Comparison of ENCODE assay signal across 1 cellular context in the genomic region with DNA sequence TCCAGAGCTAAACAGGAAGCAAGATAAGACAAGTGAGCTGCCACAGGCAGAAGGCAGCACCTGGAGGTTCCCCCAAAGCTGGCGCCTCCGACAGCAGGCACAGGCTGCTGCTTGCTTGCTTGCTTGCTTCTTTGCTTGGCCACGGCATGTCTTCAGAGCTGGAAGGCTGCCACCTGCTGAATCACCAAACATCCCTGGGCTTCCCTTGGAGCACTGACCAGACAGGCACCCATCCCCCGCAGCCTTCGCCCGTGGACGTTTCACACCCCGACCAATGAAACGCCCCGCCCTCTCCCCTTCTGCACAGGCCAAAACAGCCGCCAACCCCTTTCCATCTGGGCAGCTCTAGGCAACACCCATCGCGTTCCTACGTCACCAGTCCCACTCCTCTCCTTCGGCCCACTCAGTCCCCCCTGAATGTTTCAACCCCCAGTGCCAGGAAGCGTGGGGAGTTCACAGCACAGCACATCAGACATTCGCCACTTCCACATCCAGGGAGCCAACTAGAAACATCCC.
TF ChIP-seq lines count a peak whose summit lies in the region.

No MANE protein-coding gene starts in this region.

TF ChIP-seq in IMR-90, 13 proteins besides CTCF, POLR2A, EP300 and RAD21:
- TF ChIP-seq MXI1 (IDR thresholded peaks at IDR 0.05; ENCODE audit: borderline replicate concordance, low read depth, low read length): peak; percentile 76
- peak; percentile 35; the same call in 1 of the 2 replicates for TF ChIP-seq NFE2L2 (IDR thresholded peaks at IDR 0.05; ENCODE audit: low read depth, low read length)
- peak; percentile 35 for TF ChIP-seq SMC3 (IDR thresholded peaks at IDR 0.05; ENCODE audit: low read depth, low read length)
- no peak for TF ChIP-seq RFX5 (IDR thresholded peaks at IDR 0.05; ENCODE audit: low read depth, low read length)
- TF ChIP-seq, protein P1, sequence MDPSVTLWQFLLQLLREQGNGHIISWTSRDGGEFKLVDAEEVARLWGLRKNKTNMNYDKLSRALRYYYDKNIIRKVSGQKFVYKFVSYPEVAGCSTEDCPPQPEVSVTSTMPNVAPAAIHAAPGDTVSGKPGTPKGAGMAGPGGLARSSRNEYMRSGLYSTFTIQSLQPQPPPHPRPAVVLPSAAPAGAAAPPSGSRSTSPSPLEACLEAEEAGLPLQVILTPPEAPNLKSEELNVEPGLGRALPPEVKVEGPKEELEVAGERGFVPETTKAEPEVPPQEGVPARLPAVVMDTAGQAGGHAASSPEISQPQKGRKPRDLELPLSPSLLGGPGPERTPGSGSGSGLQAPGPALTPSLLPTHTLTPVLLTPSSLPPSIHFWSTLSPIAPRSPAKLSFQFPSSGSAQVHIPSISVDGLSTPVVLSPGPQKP (IDR thresholded peaks at IDR 0.05; ENCODE audit: borderline replicate concordance, low read depth, low read length): no peak
- peak; percentile 63; the same call in 1 of the 2 replicates for TF ChIP-seq MAZ (IDR thresholded peaks at IDR 0.05; ENCODE audit: borderline replicate concordance, low read depth, low read length)
- TF ChIP-seq CHD1 (IDR thresholded peaks at IDR 0.05; ENCODE audit: low read depth, low read length): no peak
- peak; percentile 67 for TF ChIP-seq RCOR1 (IDR thresholded peaks at IDR 0.05; ENCODE audit: insufficient replicate concordance, low read length)
- TF ChIP-seq, protein P2, sequence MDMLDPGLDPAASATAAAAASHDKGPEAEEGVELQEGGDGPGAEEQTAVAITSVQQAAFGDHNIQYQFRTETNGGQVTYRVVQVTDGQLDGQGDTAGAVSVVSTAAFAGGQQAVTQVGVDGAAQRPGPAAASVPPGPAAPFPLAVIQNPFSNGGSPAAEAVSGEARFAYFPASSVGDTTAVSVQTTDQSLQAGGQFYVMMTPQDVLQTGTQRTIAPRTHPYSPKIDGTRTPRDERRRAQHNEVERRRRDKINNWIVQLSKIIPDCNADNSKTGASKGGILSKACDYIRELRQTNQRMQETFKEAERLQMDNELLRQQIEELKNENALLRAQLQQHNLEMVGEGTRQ (IDR thresholded peaks at IDR 0.05; ENCODE audit: low read depth, low read length): no peak
- TF ChIP-seq MAFK (IDR thresholded peaks at IDR 0.05; ENCODE audit: low read depth, low read length): peak; percentile 27; the same call in 1 of the 2 replicates
- peak; percentile 75 for TF ChIP-seq FOS (IDR thresholded peaks at IDR 0.05; ENCODE audit: low read depth, low read length)
- peak; percentile 79 for TF ChIP-seq BHLHE40 (IDR thresholded peaks at IDR 0.05; ENCODE audit: low read depth, low read length)
- TF ChIP-seq CEBPB (IDR thresholded peaks at IDR 0.05; ENCODE audit: low read depth, low read length): no peak; the same call in 1 of the 2 replicates
